Comparison of ENCODE assay signal across 8 cellular contexts in genomic region chr3:138835177-138835757, GRCh38. TPM values are rescaled to one million over a fixed set of nuclear protein-coding genes. Genes with fewer than 3 reads are reported as not detected.
DNase-seq lines count a peak whose midpoint lies in the region; ATAC-seq, FAIRE-seq and TF ChIP-seq lines count a peak whose summit lies in the region.

No MANE protein-coding gene starts in this region.

- H3K4me1 ChIP-seq in ectodermal cell (ENCODE audit: control insufficient read depth, insufficient read depth, low read length) (no peaks in the 10 kb centered on the region), muscle layer of duodenum (ENCODE audit: control insufficient read depth in 1 of 2, insufficient read depth in 2 of 2, low read length in 2 of 2) (peaks cover 4% of the 10 kb centered on the region in 2 donors)

- 11 to 22% methylated on average over 13 to 15 of the region's 15 CpGs for WGBS in ectodermal cell, 2 experiments

- DNase-seq in GM20000 (ENCODE audit: low spot score) = peak; percentile 25
- no peak for DNase-seq in NB4 (ENCODE audit: low read depth)
- no peak for DNase-seq in NCI-H2227 (lab: John Stamatoyannopoulos, UW; ENCODE audit: unreplicated experiment)
- no peak for DNase-seq in GM12892 (ENCODE audit: insufficient read length)
- DNase-seq in RCC 7860 (ENCODE audit: low spot score) = no peak

- no peak for FAIRE-seq in GM12892 (lab: Jason Lieb, UNC)
- FAIRE-seq in RCC 7860 (lab: Jason Lieb, UNC) = no peak

- peak overlapping the region; percentile 96 for H3K27ac ChIP-seq in ectodermal cell (ENCODE audit: insufficient read depth, low read depth, low read length, poor library complexity, severe bottlenecking)
- H3K27ac ChIP-seq in muscle layer of duodenum (ENCODE audit: low read length) = peak overlapping the region; percentile 98

- H3K9me3 ChIP-seq in ectodermal cell (ENCODE audit: control insufficient read depth, low read length) (no peaks in the 10 kb centered on the region), muscle layer of duodenum (ENCODE audit: control insufficient read depth in 1 of 2, low read length in 2 of 2) (no peaks in the 10 kb centered on the region)

- H3K36me3 ChIP-seq in ectodermal cell (ENCODE audit: control insufficient read depth, insufficient read depth, low read length) (no peaks in the 10 kb centered on the region), muscle layer of duodenum (ENCODE audit: control insufficient read depth in 1 of 2, insufficient read depth in 2 of 2, low read length in 2 of 2) (no peaks in the 10 kb centered on the region)

- TF ChIP-seq CTCF in GM20000 (IDR thresholded peaks at IDR 0.05; ENCODE audit: extremely low read depth, missing control alignments) = no peak
- no peak for TF ChIP-seq CTCF in NB4 (IDR thresholded peaks at IDR 0.05; ENCODE audit: low read depth, low read length)

- H3K4me3 ChIP-seq in NB4 (ENCODE audit: low read depth, low read length) (peak overlapping the region; percentile 91), ectodermal cell (ENCODE audit: insufficient read depth, low read depth, low read length) (peak overlapping the region; percentile 72), muscle layer of duodenum (ENCODE audit: low read depth in 1 of 2, low read length in 2 of 2) (peak overlapping the region; percentile 83)

- H3K27me3 ChIP-seq in ectodermal cell (ENCODE audit: control insufficient read depth, insufficient read depth, low read length, poor library complexity, severe bottlenecking) (no peaks in the 10 kb centered on the region), muscle layer of duodenum (ENCODE audit: low read depth, low read length) (no peaks in the 10 kb centered on the region)

- TF ChIP-seq POLR2A in NB4 (IDR thresholded peaks at IDR 0.05; ENCODE audit: extremely low read depth, insufficient read length) (no peak), GM12892 (IDR thresholded peaks at IDR 0.05; ENCODE audit: low read depth, low read length) (no peak)

- no peak for ATAC-seq in GM19324 (IDR thresholded peaks at IDR 0.05; ENCODE audit: low FRiP score, unreplicated experiment)

RNA-seq across cellular contexts. Expression of gene PIK3CB, which starts 0.5 kb away (rescaled TPM):
- polyA plus RNA-seq in ectodermal cell (2013, experiment 1 of 4) = 25.7 TPM
- 26.8 TPM for polyA plus RNA-seq in ectodermal cell (2013, experiment 2 of 4)
- polyA plus RNA-seq in ectodermal cell (2013, experiment 3 of 4) = 17.9 TPM
- 19.5 TPM for polyA plus RNA-seq in ectodermal cell (2013, experiment 4 of 4)
- 9.5 TPM for polyA plus RNA-seq in GM12892 (2012; ENCODE audit: missing spikeins)
